14 cellular contexts compared by ENCODE assay signal in genomic region chr15:37109151-37109912, GRCh38. TPM values are rescaled to one million over a fixed set of nuclear protein-coding genes. Genes with fewer than 3 reads are reported as not detected.
A peak's percentile ranks its signal among the peaks of the same experiment; 100 is the strongest.
DNase-seq lines count a peak whose midpoint lies in the region; ATAC-seq and TF ChIP-seq lines count a peak whose summit lies in the region.
"Had no signal": no experiment of that assay in that cellular context is flagged by ENCODE, and none has a peak within 500 bp of the region (broad histone marks: within the 10 kb centered on the region; RNA-seq: fewer than 3 reads in every experiment).

No MANE protein-coding gene starts in this region.

- H3K9me3 ChIP-seq in HEK293 (ENCODE audit: control insufficient read depth, insufficient read depth, low read depth, low read length) (no peaks in the 10 kb centered on the region), hepatocyte (ENCODE audit: low read depth) (no peaks in the 10 kb centered on the region), SJCRH30 (replicated peaks) (no peaks in the 10 kb centered on the region)

- no peak overlapping the region for H3K27ac Mint-ChIP-seq in WTC11
- H3K27ac Mint-ChIP-seq: activated naive CD8-positive, alpha-beta T cell; CD4-positive, CD25-positive, alpha-beta regulatory T cell; memory B cell had no signal

- POLR2A ChIA-PET in HEK293 (lab: Yijun Ruan, JAX) (no interaction called here), WTC11 (lab: Charles Lee) (no interaction called here)

- peak overlapping the region; percentile 5 for H2AFZ ChIP-seq in hepatocyte

- H3K9me3 Mint-ChIP-seq in WTC11 = no peaks in the 10 kb centered on the region

- H3K36me3 Mint-ChIP-seq in WTC11 = no peaks in the 10 kb centered on the region

- 8% methylated on average over 18 of the region's 18 CpGs for WGBS in hepatocyte (ENCODE audit: low lambda C conversion rate, missing lambda C conversion rate)

- H3K4me1 ChIP-seq in HEK293 (ENCODE audit: control insufficient read depth, insufficient read depth, low read length) (peaks cover 7% of the 10 kb centered on the region; the same call in 1 of the 2 replicates), hepatocyte (ENCODE audit: insufficient read depth) (peaks cover 8% of the 10 kb centered on the region), SJCRH30 (peaks cover 2% of the 10 kb centered on the region)

- H3K27me3 Mint-ChIP-seq in WTC11 (ENCODE audit: low read depth) = peaks cover 98% of the 10 kb centered on the region

- no peak overlapping the region; the same call in 1 of the 2 replicates for H3K27ac ChIP-seq in HEK293 (ENCODE audit: extremely low read depth, low read depth, low read length)
- H3K27ac ChIP-seq in hepatocyte = peak overlapping the region; percentile 77
- H3K27ac ChIP-seq in SJCRH30 = no peak overlapping the region
- H3K27ac ChIP-seq: RWPE1 had no signal

- H3K27me3 ChIP-seq in hepatocyte = peaks cover 90% of the 10 kb centered on the region
- H3K27me3 ChIP-seq in SJCRH30 = no peaks in the 10 kb centered on the region

- DNase-seq in WTC11 (ENCODE audit: low spot score) = peak; percentile 69
- no peak for DNase-seq in hepatocyte (ENCODE audit: low spot score)
- peak; percentile 64 for DNase-seq in retina
- DNase-seq in NK-92 treated with Interleukin-12 subunit alpha and Interleukin-12 subunit beta, amount 100 ng/mL, for 24 hours (lab: John Stamatoyannopoulos, UW) = no peak
- no peak for DNase-seq in SJCRH30
- DNase-seq: CD4-positive, CD25-positive, alpha-beta regulatory T cell; NCI-H510A; stimulated activated naive CD8-positive, alpha-beta T cell treated with anti-CD3 and anti-CD28 coated beads, Interleukin-15, amount 100 ng/mL, for 72 hours had no signal

- H3K36me3 ChIP-seq in HEK293 (ENCODE audit: control insufficient read depth in 2 of 2, insufficient read depth in 1 of 2, low read length in 2 of 2) (no peaks in the 10 kb centered on the region), hepatocyte (replicated peaks; ENCODE audit: insufficient read depth, low read depth) (no peaks in the 10 kb centered on the region), SJCRH30 (no peaks in the 10 kb centered on the region)

- peaks cover 81% of the 10 kb centered on the region for H3K4me1 Mint-ChIP-seq in WTC11

- H3K4me3 Mint-ChIP-seq in WTC11 = peak overlapping the region; percentile 78
- H3K4me3 Mint-ChIP-seq: memory B cell had no signal

- ATAC-seq in WTC11 (peak; percentile 11; the same call in 1 of the 2 replicates), HG02759 (IDR thresholded peaks at IDR 0.05; ENCODE audit: unreplicated experiment) (no peak)
- ATAC-seq: stimulated activated naive CD8-positive, alpha-beta T cell treated with anti-CD3 and anti-CD28 coated beads, Interleukin-15, amount 100 ng/mL, for 72 hours had no signal

- no peak for TF ChIP-seq CTCF in HEK293 (tag by site-specific recombination; IDR thresholded peaks at IDR 0.05)
- TF ChIP-seq CTCF in WTC11 (IDR thresholded peaks at IDR 0.05) = no peak
- TF ChIP-seq CTCF in hepatocyte (IDR thresholded peaks at IDR 0.05; ENCODE audit: poor library complexity) = no peak

- CTCF ChIA-PET in HEK293 (lab: Yijun Ruan, JAX) (interaction anchor here (1.2 kb wide), 1 partner anchor 226 kb away, joined by 3 read pairs; no protein-coding TSS in a partner anchor), WTC11 (lab: Charles Lee) (interaction anchor here (0.6 to 1.6 kb wide), 6 partner anchors 14 to 771 kb away, joined by 3 to 7 read pairs (median 4); no protein-coding TSS in a partner anchor)

- no peaks in the 10 kb centered on the region for H3K9me2 ChIP-seq in hepatocyte (replicated peaks; ENCODE audit: insufficient read depth)

- H3K4me2 ChIP-seq in hepatocyte = peak overlapping the region; percentile 75

- H3K79me2 ChIP-seq in hepatocyte = no peaks in the 10 kb centered on the region

- H4K20me1 ChIP-seq in hepatocyte (ENCODE audit: insufficient read depth, poor library complexity, severe bottlenecking) = no peaks in the 10 kb centered on the region

- H3K4me3 ChIP-seq in HEK293 (ENCODE audit: low read depth, low read length) = no peak overlapping the region
- H3K4me3 ChIP-seq in hepatocyte = peak overlapping the region; percentile 26
- H3K4me3 ChIP-seq in SJCRH30 = no peak overlapping the region

TF ChIP-seq in HEK293, 187 proteins besides CTCF, POLR2A, EP300 and RAD21:
- TF ChIP-seq ZNF791 (tag by site-specific recombination; IDR thresholded peaks at IDR 0.05) (no peak), ZEB2 (tag by site-specific recombination; IDR thresholded peaks at IDR 0.05) (no peak), ZNF341 (tag by site-specific recombination; IDR thresholded peaks at IDR 0.05; ENCODE audit: low read depth) (peak; percentile 40)
TF ChIP-seq in HEK293: peak in this region for 1.

TF ChIP-seq in WTC11, 78 proteins besides CTCF, POLR2A, EP300 and RAD21 (continues in another document):
- no peak for TF ChIP-seq MXD4 (CRISPR knock-in tag; IDR thresholded peaks at IDR 0.05; ENCODE audit: borderline replicate concordance)
- TF ChIP-seq E2F4 (CRISPR knock-in tag; IDR thresholded peaks at IDR 0.05; ENCODE audit: borderline replicate concordance, low read depth) = no peak
- TF ChIP-seq IRF1 (CRISPR knock-in tag; IDR thresholded peaks at IDR 0.05) = no peak
- no peak for TF ChIP-seq STAT6 (CRISPR knock-in tag; conservative IDR thresholded peaks at IDR 0.05; ENCODE audit: low read depth)
- TF ChIP-seq ZBTB43 (CRISPR knock-in tag; IDR thresholded peaks at IDR 0.05) = no peak
- no peak for TF ChIP-seq ZMAT4 (CRISPR knock-in tag; IDR thresholded peaks at IDR 0.05)
- TF ChIP-seq PRRX2 (CRISPR knock-in tag; IDR thresholded peaks at IDR 0.05) = no peak
- no peak for TF ChIP-seq NR2C2 (CRISPR knock-in tag; IDR thresholded peaks at IDR 0.05)
- no peak for TF ChIP-seq ESRRA (CRISPR knock-in tag; IDR thresholded peaks at IDR 0.05; ENCODE audit: borderline replicate concordance)
- no peak for TF ChIP-seq IRF2 (CRISPR knock-in tag; IDR thresholded peaks at IDR 0.05; ENCODE audit: borderline replicate concordance, low read depth)

RNA-seq across cellular contexts. Expression of gene MEIS2, which starts 9.0 kb away (rescaled TPM):
- total RNA-seq in WTC11 (2021) (0.30 to 1.2 TPM (median 0.57 TPM) in 3 replicates), hepatocyte (30.0 and 33.5 TPM in 2 replicates)
- polyA plus RNA-seq in hepatocyte = 20.6 and 32.4 TPM in 2 replicates
- 18.1 and 18.4 TPM in 2 replicates for total RNA-seq in SJCRH30 (2014; rRNA removed; shearing (Covaris generic))
- total RNA-seq: activated CD8-positive, alpha-beta memory T cell treated with anti-CD3 and anti-CD28 coated beads for 36 hours; CD4-positive, CD25-positive, alpha-beta regulatory T cell had no signal
- polyA plus RNA-seq: CD4-positive, CD25-positive, alpha-beta regulatory T cell had no signal

Comparison
In these comparisons a context has a peak if more than half of its experiments do, and no peak if none do; other contexts are left out.
1. DNase-seq: peak in WTC11 (single experiment) and retina (single experiment); none in hepatocyte (single experiment), NK-92 treated with Interleukin-12 subunit alpha and Interleukin-12 subunit beta, amount 100 ng/mL, for 24 hours (single experiment) and SJCRH30 (0 of 2).